ENCODE assay signal across 1 cellular context in the genomic region with DNA sequence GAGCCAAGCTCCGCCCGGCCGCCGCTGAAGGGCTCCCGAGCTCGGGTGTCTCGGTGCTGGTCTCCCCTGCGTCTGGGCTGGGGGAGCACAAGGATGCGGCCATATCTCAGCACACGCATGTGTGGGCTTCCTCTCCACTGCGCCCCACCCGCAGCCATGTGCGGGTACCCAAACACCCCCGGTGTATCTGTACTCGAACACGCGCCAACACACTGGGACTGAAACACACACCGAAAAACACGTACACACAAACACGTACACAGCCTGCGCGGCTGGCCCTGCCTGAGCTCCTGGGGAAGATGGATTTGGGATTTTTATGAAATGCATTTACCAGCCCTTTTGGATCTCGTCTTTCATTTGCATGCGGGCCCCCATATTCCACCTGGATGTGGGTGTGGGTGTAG.
TF ChIP-seq lines count a peak whose summit lies in the region.

No MANE protein-coding gene starts in this region.

TF ChIP-seq in HEK293, 187 proteins besides CTCF, POLR2A, EP300 and RAD21 (continued from another document):
- TF ChIP-seq, protein P1, sequence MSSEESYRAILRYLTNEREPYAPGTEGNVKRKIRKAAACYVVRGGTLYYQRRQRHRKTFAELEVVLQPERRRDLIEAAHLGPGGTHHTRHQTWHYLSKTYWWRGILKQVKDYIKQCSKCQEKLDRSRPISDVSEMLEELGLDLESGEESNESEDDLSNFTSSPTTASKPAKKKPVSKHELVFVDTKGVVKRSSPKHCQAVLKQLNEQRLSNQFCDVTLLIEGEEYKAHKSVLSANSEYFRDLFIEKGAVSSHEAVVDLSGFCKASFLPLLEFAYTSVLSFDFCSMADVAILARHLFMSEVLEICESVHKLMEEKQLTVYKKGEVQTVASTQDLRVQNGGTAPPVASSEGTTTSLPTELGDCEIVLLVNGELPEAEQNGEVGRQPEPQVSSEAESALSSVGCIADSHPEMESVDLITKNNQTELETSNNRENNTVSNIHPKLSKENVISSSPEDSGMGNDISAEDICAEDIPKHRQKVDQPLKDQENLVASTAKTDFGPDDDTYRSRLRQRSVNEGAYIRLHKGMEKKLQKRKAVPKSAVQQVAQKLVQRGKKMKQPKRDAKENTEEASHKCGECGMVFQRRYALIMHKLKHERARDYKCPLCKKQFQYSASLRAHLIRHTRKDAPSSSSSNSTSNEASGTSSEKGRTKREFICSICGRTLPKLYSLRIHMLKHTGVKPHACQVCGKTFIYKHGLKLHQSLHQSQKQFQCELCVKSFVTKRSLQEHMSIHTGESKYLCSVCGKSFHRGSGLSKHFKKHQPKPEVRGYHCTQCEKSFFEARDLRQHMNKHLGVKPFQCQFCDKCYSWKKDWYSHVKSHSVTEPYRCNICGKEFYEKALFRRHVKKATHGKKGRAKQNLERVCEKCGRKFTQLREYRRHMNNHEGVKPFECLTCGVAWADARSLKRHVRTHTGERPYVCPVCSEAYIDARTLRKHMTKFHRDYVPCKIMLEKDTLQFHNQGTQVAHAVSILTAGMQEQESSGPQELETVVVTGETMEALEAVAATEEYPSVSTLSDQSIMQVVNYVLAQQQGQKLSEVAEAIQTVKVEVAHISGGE (tag by site-specific recombination; conservative IDR thresholded peaks at IDR 0.05; ENCODE audit: low read depth): 0 out of 2 replicates have a peak, but pooled peaks have one; percentile 25
- TF ChIP-seq, protein P2, sequence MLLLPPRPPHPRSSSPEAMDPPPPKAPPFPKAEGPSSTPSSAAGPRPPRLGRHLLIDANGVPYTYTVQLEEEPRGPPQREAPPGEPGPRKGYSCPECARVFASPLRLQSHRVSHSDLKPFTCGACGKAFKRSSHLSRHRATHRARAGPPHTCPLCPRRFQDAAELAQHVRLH (tag by site-specific recombination; IDR thresholded peaks at IDR 0.05): no peak
- TF ChIP-seq ZNF501 (tag by site-specific recombination; IDR thresholded peaks at IDR 0.05): 0 out of 2 replicates have a peak, but pooled peaks have one; percentile 1
- no peak for TF ChIP-seq BCL11B (tag by site-specific recombination; IDR thresholded peaks at IDR 0.05; ENCODE audit: low read depth)
- peak; percentile 75; the same call in 1 of the 2 replicates for TF ChIP-seq ZBTB20 (tag by site-specific recombination; IDR thresholded peaks at IDR 0.05)
- no peak for TF ChIP-seq SCRT2 (tag by site-specific recombination; IDR thresholded peaks at IDR 0.05)
- no peak for TF ChIP-seq ZNF223 (tag by site-specific recombination; IDR thresholded peaks at IDR 0.05)
- TF ChIP-seq ZFP37 (tag by site-specific recombination; IDR thresholded peaks at IDR 0.05): no peak
- TF ChIP-seq, protein P3, sequence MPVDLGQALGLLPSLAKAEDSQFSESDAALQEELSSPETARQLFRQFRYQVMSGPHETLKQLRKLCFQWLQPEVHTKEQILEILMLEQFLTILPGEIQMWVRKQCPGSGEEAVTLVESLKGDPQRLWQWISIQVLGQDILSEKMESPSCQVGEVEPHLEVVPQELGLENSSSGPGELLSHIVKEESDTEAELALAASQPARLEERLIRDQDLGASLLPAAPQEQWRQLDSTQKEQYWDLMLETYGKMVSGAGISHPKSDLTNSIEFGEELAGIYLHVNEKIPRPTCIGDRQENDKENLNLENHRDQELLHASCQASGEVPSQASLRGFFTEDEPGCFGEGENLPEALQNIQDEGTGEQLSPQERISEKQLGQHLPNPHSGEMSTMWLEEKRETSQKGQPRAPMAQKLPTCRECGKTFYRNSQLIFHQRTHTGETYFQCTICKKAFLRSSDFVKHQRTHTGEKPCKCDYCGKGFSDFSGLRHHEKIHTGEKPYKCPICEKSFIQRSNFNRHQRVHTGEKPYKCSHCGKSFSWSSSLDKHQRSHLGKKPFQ (tag by site-specific recombination; IDR thresholded peaks at IDR 0.05): no peak
- TF ChIP-seq ZSCAN4 (tag by site-specific recombination; IDR thresholded peaks at IDR 0.05): peak; percentile 9; the same call in 1 of the 2 replicates
- no peak for TF ChIP-seq ZNF585B (tag by site-specific recombination; IDR thresholded peaks at IDR 0.05)
- no peak for TF ChIP-seq ZNF558 (tag by site-specific recombination; IDR thresholded peaks at IDR 0.05)
- no peak for TF ChIP-seq HIC1 (tag by site-specific recombination; IDR thresholded peaks at IDR 0.05)
- no peak for TF ChIP-seq HOXA7 (CRISPR knock-in tag; IDR thresholded peaks at IDR 0.05; ENCODE audit: borderline replicate concordance)
- no peak for TF ChIP-seq ZNF473 (tag by site-specific recombination; IDR thresholded peaks at IDR 0.05)
- TF ChIP-seq, protein P4, sequence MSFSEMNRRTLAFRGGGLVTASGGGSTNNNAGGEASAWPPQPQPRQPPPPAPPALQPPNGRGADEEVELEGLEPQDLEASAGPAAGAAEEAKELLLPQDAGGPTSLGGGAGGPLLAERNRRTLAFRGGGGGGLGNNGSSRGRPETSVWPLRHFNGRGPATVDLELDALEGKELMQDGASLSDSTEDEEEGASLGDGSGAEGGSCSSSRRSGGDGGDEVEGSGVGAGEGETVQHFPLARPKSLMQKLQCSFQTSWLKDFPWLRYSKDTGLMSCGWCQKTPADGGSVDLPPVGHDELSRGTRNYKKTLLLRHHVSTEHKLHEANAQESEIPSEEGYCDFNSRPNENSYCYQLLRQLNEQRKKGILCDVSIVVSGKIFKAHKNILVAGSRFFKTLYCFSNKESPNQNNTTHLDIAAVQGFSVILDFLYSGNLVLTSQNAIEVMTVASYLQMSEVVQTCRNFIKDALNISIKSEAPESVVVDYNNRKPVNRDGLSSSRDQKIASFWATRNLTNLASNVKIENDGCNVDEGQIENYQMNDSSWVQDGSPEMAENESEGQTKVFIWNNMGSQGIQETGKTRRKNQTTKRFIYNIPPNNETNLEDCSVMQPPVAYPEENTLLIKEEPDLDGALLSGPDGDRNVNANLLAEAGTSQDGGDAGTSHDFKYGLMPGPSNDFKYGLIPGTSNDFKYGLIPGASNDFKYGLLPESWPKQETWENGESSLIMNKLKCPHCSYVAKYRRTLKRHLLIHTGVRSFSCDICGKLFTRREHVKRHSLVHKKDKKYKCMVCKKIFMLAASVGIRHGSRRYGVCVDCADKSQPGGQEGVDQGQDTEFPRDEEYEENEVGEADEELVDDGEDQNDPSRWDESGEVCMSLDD (tag by site-specific recombination; IDR thresholded peaks at IDR 0.05): 0 out of 2 replicates have a peak, but pooled peaks have one; percentile 23
- no peak for TF ChIP-seq ZNF544 (tag by site-specific recombination; IDR thresholded peaks at IDR 0.05)
- TF ChIP-seq, protein P5, sequence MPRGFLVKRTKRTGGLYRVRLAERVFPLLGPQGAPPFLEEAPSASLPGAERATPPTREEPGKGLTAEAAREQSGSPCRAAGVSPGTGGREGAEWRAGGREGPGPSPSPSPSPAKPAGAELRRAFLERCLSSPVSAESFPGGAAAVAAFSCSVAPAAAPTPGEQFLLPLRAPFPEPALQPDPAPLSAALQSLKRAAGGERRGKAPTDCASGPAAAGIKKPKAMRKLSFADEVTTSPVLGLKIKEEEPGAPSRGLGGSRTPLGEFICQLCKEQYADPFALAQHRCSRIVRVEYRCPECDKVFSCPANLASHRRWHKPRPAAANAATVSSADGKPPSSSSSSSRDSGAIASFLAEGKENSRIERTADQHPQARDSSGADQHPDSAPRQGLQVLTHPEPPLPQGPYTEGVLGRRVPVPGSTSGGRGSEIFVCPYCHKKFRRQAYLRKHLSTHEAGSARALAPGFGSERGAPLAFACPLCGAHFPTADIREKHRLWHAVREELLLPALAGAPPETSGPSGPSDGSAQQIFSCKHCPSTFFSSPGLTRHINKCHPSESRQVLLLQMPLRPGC (tag by site-specific recombination; IDR thresholded peaks at IDR 0.05): no peak
- no peak for TF ChIP-seq ZNF600 (tag by site-specific recombination; IDR thresholded peaks at IDR 0.05)
- TF ChIP-seq ZNF404 (tag by site-specific recombination; IDR thresholded peaks at IDR 0.05): no peak
- TF ChIP-seq ZNF19 (tag by site-specific recombination; IDR thresholded peaks at IDR 0.05; ENCODE audit: low read depth): no peak
- TF ChIP-seq ZNF701 (tag by site-specific recombination; IDR thresholded peaks at IDR 0.05): no peak
- no peak for TF ChIP-seq SCRT1 (tag by site-specific recombination; IDR thresholded peaks at IDR 0.05; ENCODE audit: borderline replicate concordance)
- TF ChIP-seq ZNF302 (tag by site-specific recombination; IDR thresholded peaks at IDR 0.05; ENCODE audit: low read depth): no peak
- TF ChIP-seq ZIC2 (tag by site-specific recombination; IDR thresholded peaks at IDR 0.05): no peak
- no peak for TF ChIP-seq PRDM4 (tag by site-specific recombination; IDR thresholded peaks at IDR 0.05)
- no peak for TF ChIP-seq ZNF23 (tag by site-specific recombination; IDR thresholded peaks at IDR 0.05; ENCODE audit: borderline replicate concordance)
- no peak for TF ChIP-seq ZXDB (tag by site-specific recombination; IDR thresholded peaks at IDR 0.05)
- no peak for TF ChIP-seq FEZF1 (tag by site-specific recombination; IDR thresholded peaks at IDR 0.05)
- TF ChIP-seq ZSCAN18 (tag by site-specific recombination; IDR thresholded peaks at IDR 0.05): no peak
- TF ChIP-seq IKZF3 (tag by site-specific recombination; IDR thresholded peaks at IDR 0.05): no peak
- TF ChIP-seq PATZ1 (tag by site-specific recombination; IDR thresholded peaks at IDR 0.05): no peak
